1 cellular context compared by ENCODE assay signal in genomic region chr4:113582737-113583136, GRCh38.
TF ChIP-seq lines count a peak whose summit lies in the region.

No MANE protein-coding gene starts in this region.

TF ChIP-seq in H1, 55 proteins besides CTCF, POLR2A, EP300 and RAD21 (continued from another document):
- TF ChIP-seq CHD7 (IDR thresholded peaks at IDR 0.05; ENCODE audit: insufficient replicate concordance, low read length), result no peak
- no peak for TF ChIP-seq FOSL1 (IDR thresholded peaks at IDR 0.05; ENCODE audit: insufficient read depth, low read depth, low read length)
- no peak for TF ChIP-seq E2F6 (IDR thresholded peaks at IDR 0.05)
- no peak for TF ChIP-seq ASH2L (IDR thresholded peaks at IDR 0.05; ENCODE audit: low read length)
- no peak for TF ChIP-seq RFX5 (IDR thresholded peaks at IDR 0.05; ENCODE audit: borderline replicate concordance, low read depth, low read length)
- TF ChIP-seq KDM5A (IDR thresholded peaks at IDR 0.05; ENCODE audit: low read length), result no peak
- no peak for TF ChIP-seq RXRA (IDR thresholded peaks at IDR 0.05; ENCODE audit: insufficient read depth, low read depth, low read length)
- no peak for TF ChIP-seq KDM4A (IDR thresholded peaks at IDR 0.05; ENCODE audit: low read depth, low read length, severe bottlenecking)
- TF ChIP-seq SAP30 (IDR thresholded peaks at IDR 0.05; ENCODE audit: insufficient read depth, insufficient replicate concordance, low read length), result no peak
- TF ChIP-seq BCL11A (IDR thresholded peaks at IDR 0.05; ENCODE audit: low read depth in 2 of 2, low read length in 2 of 2), result no peak
- no peak for TF ChIP-seq TAF7 (optimal IDR thresholded peaks at IDR 0.05; ENCODE audit: borderline replicate concordance, low read depth, low read length)
- TF ChIP-seq JUND (IDR thresholded peaks at IDR 0.05; ENCODE audit: low read length), result no peak
TF ChIP-seq in H1: peak in this region for 0.
